ENCODE assay signal across 1 cellular context in genomic region chr1:229342902-229343587, GRCh38.
TF ChIP-seq lines count a peak whose summit lies in the region.

A gene with protein sequence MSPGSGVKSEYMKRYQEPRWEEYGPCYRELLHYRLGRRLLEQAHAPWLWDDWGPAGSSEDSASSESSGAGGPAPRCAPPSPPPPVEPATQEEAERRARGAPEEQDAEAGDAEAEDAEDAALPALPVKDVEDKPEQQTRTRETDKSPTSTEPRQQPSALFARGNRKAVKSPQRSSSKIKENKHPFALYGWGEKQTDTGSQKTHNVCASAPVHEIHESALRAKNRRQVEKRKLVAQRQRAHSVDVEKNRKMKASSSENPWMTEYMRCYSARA (minus strand): TSS chr1:229343047. CDS start chr1:229342465, 582 bp downstream.

TF ChIP-seq in K562, 482 proteins besides CTCF, POLR2A, EP300 and RAD21 (continued from another document and continues in another):
- TF ChIP-seq, protein P1, sequence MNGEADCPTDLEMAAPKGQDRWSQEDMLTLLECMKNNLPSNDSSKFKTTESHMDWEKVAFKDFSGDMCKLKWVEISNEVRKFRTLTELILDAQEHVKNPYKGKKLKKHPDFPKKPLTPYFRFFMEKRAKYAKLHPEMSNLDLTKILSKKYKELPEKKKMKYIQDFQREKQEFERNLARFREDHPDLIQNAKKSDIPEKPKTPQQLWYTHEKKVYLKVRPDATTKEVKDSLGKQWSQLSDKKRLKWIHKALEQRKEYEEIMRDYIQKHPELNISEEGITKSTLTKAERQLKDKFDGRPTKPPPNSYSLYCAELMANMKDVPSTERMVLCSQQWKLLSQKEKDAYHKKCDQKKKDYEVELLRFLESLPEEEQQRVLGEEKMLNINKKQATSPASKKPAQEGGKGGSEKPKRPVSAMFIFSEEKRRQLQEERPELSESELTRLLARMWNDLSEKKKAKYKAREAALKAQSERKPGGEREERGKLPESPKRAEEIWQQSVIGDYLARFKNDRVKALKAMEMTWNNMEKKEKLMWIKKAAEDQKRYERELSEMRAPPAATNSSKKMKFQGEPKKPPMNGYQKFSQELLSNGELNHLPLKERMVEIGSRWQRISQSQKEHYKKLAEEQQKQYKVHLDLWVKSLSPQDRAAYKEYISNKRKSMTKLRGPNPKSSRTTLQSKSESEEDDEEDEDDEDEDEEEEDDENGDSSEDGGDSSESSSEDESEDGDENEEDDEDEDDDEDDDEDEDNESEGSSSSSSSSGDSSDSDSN (IDR thresholded peaks at IDR 0.05; ENCODE audit: borderline replicate concordance in 1 of 2, low read depth in 2 of 2, low read length in 2 of 2), result peak; percentile 70 to 91; a peak in 3 of 4 replicates
- TF ChIP-seq FOSL1 (tag; conservative IDR thresholded peaks at IDR 0.05), result no peak
- no peak for TF ChIP-seq DNMT1 (IDR thresholded peaks at IDR 0.05)
- no peak for TF ChIP-seq ARID3A (IDR thresholded peaks at IDR 0.05; ENCODE audit: borderline replicate concordance, low read depth, low read length)
- peak; percentile 3 for TF ChIP-seq KDM5B (IDR thresholded peaks at IDR 0.05; ENCODE audit: insufficient replicate concordance, low read depth, low read length)
- no peak for TF ChIP-seq TBP (optimal IDR thresholded peaks at IDR 0.05; ENCODE audit: low read depth, low read length)
- TF ChIP-seq STAG1 (CRISPR knock-in tag; IDR thresholded peaks at IDR 0.05; ENCODE audit: borderline replicate concordance), result no peak
- TF ChIP-seq, protein P2, sequence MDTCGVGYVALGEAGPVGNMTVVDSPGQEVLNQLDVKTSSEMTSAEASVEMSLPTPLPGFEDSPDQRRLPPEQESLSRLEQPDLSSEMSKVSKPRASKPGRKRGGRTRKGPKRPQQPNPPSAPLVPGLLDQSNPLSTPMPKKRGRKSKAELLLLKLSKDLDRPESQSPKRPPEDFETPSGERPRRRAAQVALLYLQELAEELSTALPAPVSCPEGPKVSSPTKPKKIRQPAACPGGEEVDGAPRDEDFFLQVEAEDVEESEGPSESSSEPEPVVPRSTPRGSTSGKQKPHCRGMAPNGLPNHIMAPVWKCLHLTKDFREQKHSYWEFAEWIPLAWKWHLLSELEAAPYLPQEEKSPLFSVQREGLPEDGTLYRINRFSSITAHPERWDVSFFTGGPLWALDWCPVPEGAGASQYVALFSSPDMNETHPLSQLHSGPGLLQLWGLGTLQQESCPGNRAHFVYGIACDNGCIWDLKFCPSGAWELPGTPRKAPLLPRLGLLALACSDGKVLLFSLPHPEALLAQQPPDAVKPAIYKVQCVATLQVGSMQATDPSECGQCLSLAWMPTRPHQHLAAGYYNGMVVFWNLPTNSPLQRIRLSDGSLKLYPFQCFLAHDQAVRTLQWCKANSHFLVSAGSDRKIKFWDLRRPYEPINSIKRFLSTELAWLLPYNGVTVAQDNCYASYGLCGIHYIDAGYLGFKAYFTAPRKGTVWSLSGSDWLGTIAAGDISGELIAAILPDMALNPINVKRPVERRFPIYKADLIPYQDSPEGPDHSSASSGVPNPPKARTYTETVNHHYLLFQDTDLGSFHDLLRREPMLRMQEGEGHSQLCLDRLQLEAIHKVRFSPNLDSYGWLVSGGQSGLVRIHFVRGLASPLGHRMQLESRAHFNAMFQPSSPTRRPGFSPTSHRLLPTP (IDR thresholded peaks at IDR 0.05; ENCODE audit: borderline replicate concordance, extremely low read depth, insufficient read length), result no peak
- no peak for TF ChIP-seq MAFK (IDR thresholded peaks at IDR 0.05; ENCODE audit: low read length)
- TF ChIP-seq POLR2G (IDR thresholded peaks at IDR 0.05; ENCODE audit: low read depth, low read length), result peak; percentile 79
- no peak for TF ChIP-seq ZNF77 (CRISPR knock-in tag; IDR thresholded peaks at IDR 0.05)
- no peak for TF ChIP-seq YBX1 (IDR thresholded peaks at IDR 0.05)
- TF ChIP-seq ZFP30 (CRISPR knock-in tag; IDR thresholded peaks at IDR 0.05; ENCODE audit: borderline replicate concordance), result no peak
- TF ChIP-seq CSDE1 (IDR thresholded peaks at IDR 0.05), result no peak
- TF ChIP-seq, protein P3, sequence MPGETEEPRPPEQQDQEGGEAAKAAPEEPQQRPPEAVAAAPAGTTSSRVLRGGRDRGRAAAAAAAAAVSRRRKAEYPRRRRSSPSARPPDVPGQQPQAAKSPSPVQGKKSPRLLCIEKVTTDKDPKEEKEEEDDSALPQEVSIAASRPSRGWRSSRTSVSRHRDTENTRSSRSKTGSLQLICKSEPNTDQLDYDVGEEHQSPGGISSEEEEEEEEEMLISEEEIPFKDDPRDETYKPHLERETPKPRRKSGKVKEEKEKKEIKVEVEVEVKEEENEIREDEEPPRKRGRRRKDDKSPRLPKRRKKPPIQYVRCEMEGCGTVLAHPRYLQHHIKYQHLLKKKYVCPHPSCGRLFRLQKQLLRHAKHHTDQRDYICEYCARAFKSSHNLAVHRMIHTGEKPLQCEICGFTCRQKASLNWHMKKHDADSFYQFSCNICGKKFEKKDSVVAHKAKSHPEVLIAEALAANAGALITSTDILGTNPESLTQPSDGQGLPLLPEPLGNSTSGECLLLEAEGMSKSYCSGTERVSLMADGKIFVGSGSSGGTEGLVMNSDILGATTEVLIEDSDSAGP (CRISPR knock-in tag; IDR thresholded peaks at IDR 0.05), result no peak
- TF ChIP-seq HSF4 (CRISPR knock-in tag; IDR thresholded peaks at IDR 0.05; ENCODE audit: borderline replicate concordance), result no peak
- TF ChIP-seq SUPT5H (IDR thresholded peaks at IDR 0.05), result no peak
- peak; percentile 4; the same call in 1 of the 2 replicates for TF ChIP-seq JUND (IDR thresholded peaks at IDR 0.05; ENCODE audit: borderline replicate concordance, low read depth, low read length)
- no peak; the same call in 2 of the 3 replicates for TF ChIP-seq JUND (tag; IDR thresholded peaks at IDR 0.05; ENCODE audit: borderline replicate concordance, low read depth, low read length)
- TF ChIP-seq RERE (CRISPR knock-in tag; IDR thresholded peaks at IDR 0.05; ENCODE audit: borderline replicate concordance), result no peak
- no peak for TF ChIP-seq STAT5A (IDR thresholded peaks at IDR 0.05; ENCODE audit: borderline replicate concordance, low read length)
- no peak for TF ChIP-seq BRD9 (IDR thresholded peaks at IDR 0.05; ENCODE audit: low read depth, partially characterized antibody)
- 0 out of 2 replicates have a peak, but pooled peaks have one; percentile 53 for TF ChIP-seq ZNF668 (CRISPR knock-in tag; IDR thresholded peaks at IDR 0.05)
- no peak for TF ChIP-seq ZNF133 (CRISPR knock-in tag; IDR thresholded peaks at IDR 0.05)
- no peak for TF ChIP-seq FOXK1 (CRISPR knock-in tag; IDR thresholded peaks at IDR 0.05; ENCODE audit: borderline replicate concordance)
- TF ChIP-seq HCFC1 (IDR thresholded peaks at IDR 0.05; ENCODE audit: low read depth, low read length), result no peak
- TF ChIP-seq SLC30A9 (CRISPR knock-in tag; IDR thresholded peaks at IDR 0.05), result no peak
- TF ChIP-seq PTBP1 (IDR thresholded peaks at IDR 0.05; ENCODE audit: low read depth, low read length), result no peak
- TF ChIP-seq, protein P4, sequence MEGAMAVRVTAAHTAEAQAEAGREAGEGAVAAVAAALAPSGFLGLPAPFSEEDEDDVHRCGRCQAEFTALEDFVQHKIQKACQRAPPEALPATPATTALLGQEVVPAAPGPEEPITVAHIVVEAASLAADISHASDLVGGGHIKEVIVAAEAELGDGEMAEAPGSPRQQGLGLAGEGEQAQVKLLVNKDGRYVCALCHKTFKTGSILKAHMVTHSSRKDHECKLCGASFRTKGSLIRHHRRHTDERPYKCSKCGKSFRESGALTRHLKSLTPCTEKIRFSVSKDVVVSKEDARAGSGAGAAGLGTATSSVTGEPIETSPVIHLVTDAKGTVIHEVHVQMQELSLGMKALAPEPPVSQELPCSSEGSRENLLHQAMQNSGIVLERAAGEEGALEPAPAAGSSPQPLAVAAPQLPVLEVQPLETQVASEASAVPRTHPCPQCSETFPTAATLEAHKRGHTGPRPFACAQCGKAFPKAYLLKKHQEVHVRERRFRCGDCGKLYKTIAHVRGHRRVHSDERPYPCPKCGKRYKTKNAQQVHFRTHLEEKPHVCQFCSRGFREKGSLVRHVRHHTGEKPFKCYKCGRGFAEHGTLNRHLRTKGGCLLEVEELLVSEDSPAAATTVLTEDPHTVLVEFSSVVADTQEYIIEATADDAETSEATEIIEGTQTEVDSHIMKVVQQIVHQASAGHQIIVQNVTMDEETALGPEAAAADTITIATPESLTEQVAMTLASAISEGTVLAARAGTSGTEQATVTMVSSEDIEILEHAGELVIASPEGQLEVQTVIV (CRISPR knock-in tag; IDR thresholded peaks at IDR 0.05; ENCODE audit: borderline replicate concordance), result no peak
- no peak for TF ChIP-seq NFIC (IDR thresholded peaks at IDR 0.05)
- TF ChIP-seq ZMIZ1 (IDR thresholded peaks at IDR 0.05; ENCODE audit: low read depth in 2 of 2, low read length in 2 of 2), result no peak
- TF ChIP-seq SNRNP70 (optimal IDR thresholded peaks at IDR 0.05; ENCODE audit: low read depth, low read length), result no peak
- TF ChIP-seq FOXM1 (IDR thresholded peaks at IDR 0.05; ENCODE audit: low read depth), result 0 out of 2 replicates have a peak, but pooled peaks have one; percentile 27
- no peak for TF ChIP-seq FOXM1 (CRISPR knock-in tag; IDR thresholded peaks at IDR 0.05; ENCODE audit: low read depth)
- TF ChIP-seq ZNF3 (CRISPR knock-in tag; IDR thresholded peaks at IDR 0.05), result no peak
- no peak for TF ChIP-seq ZNF584 (CRISPR knock-in tag; IDR thresholded peaks at IDR 0.05; ENCODE audit: low read depth)
- TF ChIP-seq, protein P5, sequence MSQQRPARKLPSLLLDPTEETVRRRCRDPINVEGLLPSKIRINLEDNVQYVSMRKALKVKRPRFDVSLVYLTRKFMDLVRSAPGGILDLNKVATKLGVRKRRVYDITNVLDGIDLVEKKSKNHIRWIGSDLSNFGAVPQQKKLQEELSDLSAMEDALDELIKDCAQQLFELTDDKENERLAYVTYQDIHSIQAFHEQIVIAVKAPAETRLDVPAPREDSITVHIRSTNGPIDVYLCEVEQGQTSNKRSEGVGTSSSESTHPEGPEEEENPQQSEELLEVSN (IDR thresholded peaks at IDR 0.05; ENCODE audit: borderline replicate concordance in 1 of 2, extremely low read depth in 1 of 2, insufficient read depth in 1 of 2, insufficient read length in 1 of 2, low read depth in 1 of 2, low read length in 1 of 2, poor library complexity in 1 of 2, severe bottlenecking in 1 of 2), result peak; percentile 86 to 96
- TF ChIP-seq XRCC5 (IDR thresholded peaks at IDR 0.05; ENCODE audit: low read depth, low read length), result 0 out of 2 replicates have a peak, but pooled peaks have one; percentile 30
